14 cellular contexts compared by ENCODE assay signal in the genomic region with DNA sequence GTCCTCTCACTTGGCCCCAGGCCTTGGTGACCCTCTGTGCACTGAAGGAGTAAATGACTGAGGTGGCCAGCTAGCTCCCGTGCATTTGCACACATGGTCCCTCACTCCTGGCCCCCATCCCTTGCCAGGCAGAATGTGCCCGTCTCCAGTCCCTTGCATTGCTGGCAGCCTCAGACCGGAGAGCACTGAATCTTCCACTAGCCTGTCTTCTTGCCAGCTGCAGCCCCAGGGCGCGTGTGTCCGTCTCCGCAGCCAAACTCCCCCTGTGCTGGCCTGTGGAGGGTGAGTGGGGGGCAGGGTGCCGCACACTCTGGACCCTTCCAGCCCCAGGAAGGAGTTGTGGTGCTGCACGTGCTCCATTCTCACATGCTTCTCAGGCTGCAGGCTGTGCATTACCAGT. TPM values are rescaled to one million over a fixed set of nuclear protein-coding genes. Genes with fewer than 3 reads are reported as not detected.
DNase-seq lines count a peak whose midpoint lies in the region; ATAC-seq and TF ChIP-seq lines count a peak whose summit lies in the region.
"Had no signal": no experiment of that assay in that cellular context is flagged by ENCODE, and none has a peak within 500 bp of the region (broad histone marks: within the 10 kb centered on the region; RNA-seq: fewer than 3 reads in every experiment).

No MANE protein-coding gene starts in this region.

- no peak overlapping the region for H3K4ac ChIP-seq in mesenchymal stem cell (ENCODE audit: low read depth in 1 of 2, low read length in 2 of 2)

- H3K4me2 ChIP-seq in mesenchymal stem cell (ENCODE audit: low read length, poor library complexity, severe bottlenecking) = no peak overlapping the region

- H3K4me1 Mint-ChIP-seq in T-helper 1 cell treated with Interleukin-12 subunit alpha and Interleukin-12 subunit beta and Interleukin-4 antibody, amounts not matched to agents 30 μg/mL and 1 μg/mL, for 36 hours (ENCODE audit: low read depth) = peaks cover 85% of the 10 kb centered on the region
- peaks cover 98% of the 10 kb centered on the region for H3K4me1 Mint-ChIP-seq in CD8-positive, alpha-beta T cell (ENCODE audit: low read depth)
- peaks cover 96% of the 10 kb centered on the region for H3K4me1 Mint-ChIP-seq in activated CD4-positive, alpha-beta memory T cell treated with anti-CD3 and anti-CD28 coated beads for 36 hours (ENCODE audit: low read depth)
- peaks cover 38% of the 10 kb centered on the region for H3K4me1 Mint-ChIP-seq in osteocyte (ENCODE audit: unreplicated experiment)

- H4K8ac ChIP-seq in mesenchymal stem cell (ENCODE audit: low read length) = peak overlapping the region; percentile 7

- H3K36me3 Mint-ChIP-seq in T-helper 1 cell treated with Interleukin-12 subunit alpha and Interleukin-12 subunit beta and Interleukin-4 antibody, amounts not matched to agents 30 μg/mL and 1 μg/mL, for 36 hours (ENCODE audit: low read depth) = peaks cover 19% of the 10 kb centered on the region
- peaks cover 5% of the 10 kb centered on the region for H3K36me3 Mint-ChIP-seq in CD8-positive, alpha-beta T cell
- H3K36me3 Mint-ChIP-seq in activated CD4-positive, alpha-beta memory T cell treated with anti-CD3 and anti-CD28 coated beads for 36 hours = no peaks in the 10 kb centered on the region
- no peaks in the 10 kb centered on the region for H3K36me3 Mint-ChIP-seq in osteocyte (ENCODE audit: unreplicated experiment)

- DNase-seq in T-helper 1 cell = no peak
- no peak for DNase-seq in CD8-positive, alpha-beta T cell
- DNase-seq in activated CD4-positive, alpha-beta memory T cell treated with anti-CD3 and anti-CD28 coated beads for 36 hours = no peak
- no peak for DNase-seq in mesenchymal stem cell
- DNase-seq in NCI-H1048 (lab: John Stamatoyannopoulos, UW) = no peak
- DNase-seq in osteocyte (ENCODE audit: extremely low spot score, unreplicated experiment) = no peak
- DNase-seq: activated CD4-positive, CD25-positive, alpha-beta regulatory T cell had no signal

- CTCF ChIA-PET in CD8-positive, alpha-beta T cell (lab: Charles Lee) = interaction anchor here (1.0 to 2.5 kb wide), 8 partner anchors 7 to 95 kb away, joined by 4 to 14 read pairs (median 5); no protein-coding TSS in a partner anchor
- CTCF ChIA-PET in activated CD4-positive, alpha-beta memory T cell treated with anti-CD3 and anti-CD28 coated beads for 36 hours (lab: Charles Lee) = interaction anchor here (1.1 to 1.8 kb wide), 6 partner anchors 10 to 68 kb away, joined by 3 to 9 read pairs (median 5); no protein-coding TSS in a partner anchor

- H3K79me1 ChIP-seq in mesenchymal stem cell (replicated peaks; ENCODE audit: low read length, poor library complexity, severe bottlenecking) = peaks cover 61% of the 10 kb centered on the region

- H3K36me3 ChIP-seq in CD8-positive, alpha-beta T cell (ENCODE audit: insufficient read depth, low read length) = no peaks in the 10 kb centered on the region
- H3K36me3 ChIP-seq in mesenchymal stem cell (ENCODE audit: control insufficient read depth in 1 of 2, insufficient read depth in 2 of 2, low read depth in 1 of 2, low read length in 2 of 2) = no peaks in the 10 kb centered on the region
- H3K36me3 ChIP-seq: left lung, neutrophil, uterus had no signal

- peak overlapping the region; percentile 84 for H3K27ac Mint-ChIP-seq in T-helper 1 cell treated with Interleukin-12 subunit alpha and Interleukin-12 subunit beta and Interleukin-4 antibody, amounts not matched to agents 30 μg/mL and 1 μg/mL, for 36 hours
- peak overlapping the region; percentile 89 for H3K27ac Mint-ChIP-seq in CD8-positive, alpha-beta T cell
- H3K27ac Mint-ChIP-seq in activated CD4-positive, alpha-beta memory T cell treated with anti-CD3 and anti-CD28 coated beads for 36 hours = peak overlapping the region; percentile 81
- no peak overlapping the region for H3K27ac Mint-ChIP-seq in osteocyte (ENCODE audit: unreplicated experiment)
- H3K27ac Mint-ChIP-seq: IgD-negative memory B cell had no signal

- POLR2A ChIA-PET in CD8-positive, alpha-beta T cell (lab: Charles Lee) = interaction anchor here (1.0 to 7.1 kb wide), 4 partner anchors 11 to 25 kb away, joined by 3 to 52 read pairs (median 4); no protein-coding TSS in a partner anchor
- POLR2A ChIA-PET in activated CD4-positive, alpha-beta memory T cell treated with anti-CD3 and anti-CD28 coated beads for 36 hours (lab: Charles Lee) = interaction anchor here (1.0 to 3.3 kb wide), 6 partner anchors 10 to 35 kb away, joined by 3 to 25 read pairs (median 12); partner anchors contain the start of gene INPP4A

- no peak for TF ChIP-seq CTCF in CD8-positive, alpha-beta T cell (IDR thresholded peaks at IDR 0.05)
- TF ChIP-seq CTCF in osteocyte (IDR thresholded peaks at IDR 0.05) = no peak

- no peak overlapping the region for H3K18ac ChIP-seq in mesenchymal stem cell (ENCODE audit: low read depth in 1 of 2, low read length in 2 of 2)

- H3K27ac ChIP-seq in CD8-positive, alpha-beta T cell (ENCODE audit: low read depth, low read length) = no peak overlapping the region
- no peak overlapping the region for H3K27ac ChIP-seq in mesenchymal stem cell (ENCODE audit: low read length, poor library complexity, severe bottlenecking)
- H3K27ac ChIP-seq: left lung, uterus had no signal

- H2BK15ac ChIP-seq in mesenchymal stem cell (ENCODE audit: low read depth, poor library complexity, severe bottlenecking) = no peak overlapping the region

- no peak overlapping the region for H2BK12ac ChIP-seq in mesenchymal stem cell (ENCODE audit: low read length in 2 of 2)

- no peaks in the 10 kb centered on the region for H3K27me3 Mint-ChIP-seq in T-helper 1 cell treated with Interleukin-12 subunit alpha and Interleukin-12 subunit beta and Interleukin-4 antibody, amounts not matched to agents 30 μg/mL and 1 μg/mL, for 36 hours (ENCODE audit: low read depth)
- no peaks in the 10 kb centered on the region for H3K27me3 Mint-ChIP-seq in CD8-positive, alpha-beta T cell (ENCODE audit: low read depth)
- H3K27me3 Mint-ChIP-seq in activated CD4-positive, alpha-beta memory T cell treated with anti-CD3 and anti-CD28 coated beads for 36 hours = no peaks in the 10 kb centered on the region
- no peaks in the 10 kb centered on the region for H3K27me3 Mint-ChIP-seq in osteocyte (ENCODE audit: unreplicated experiment)
- H3K27me3 Mint-ChIP-seq: IgD-negative memory B cell had no signal

- no peak overlapping the region for H2BK5ac ChIP-seq in mesenchymal stem cell (ENCODE audit: low read depth, low read length, poor library complexity, severe bottlenecking)

- no peaks in the 10 kb centered on the region for H3K9me3 ChIP-seq in CD8-positive, alpha-beta T cell (ENCODE audit: low read length)
- H3K9me3 ChIP-seq in mesenchymal stem cell (ENCODE audit: control insufficient read depth, low read length) = no peaks in the 10 kb centered on the region
- H3K9me3 ChIP-seq: left lung, neutrophil, uterus had no signal

- no peak overlapping the region for H3K9ac ChIP-seq in mesenchymal stem cell (ENCODE audit: low read length)

- H2AK5ac ChIP-seq in mesenchymal stem cell (ENCODE audit: low read length, severe bottlenecking) = no peak overlapping the region

- no peak overlapping the region for H3K14ac ChIP-seq in mesenchymal stem cell (ENCODE audit: low read length in 2 of 2)

- no peak overlapping the region for H2BK120ac ChIP-seq in mesenchymal stem cell (ENCODE audit: low read depth, low read length)

- no peak for ATAC-seq in CD8-positive, alpha-beta T cell
- no peak for ATAC-seq in GM18873 (IDR thresholded peaks at IDR 0.05; ENCODE audit: low FRiP score, unreplicated experiment)

- no peak overlapping the region for H3K23ac ChIP-seq in mesenchymal stem cell (ENCODE audit: low read length in 2 of 2)

- no peak overlapping the region for H3K4me3 ChIP-seq in CD8-positive, alpha-beta T cell (ENCODE audit: low read depth, low read length)
- no peak overlapping the region for H3K4me3 ChIP-seq in mesenchymal stem cell (ENCODE audit: insufficient read depth in 1 of 2, low read depth in 1 of 2, low read length in 2 of 2)
- H3K4me3 ChIP-seq: left lung, uterus had no signal

- intact Hi-C loops in CD8-positive, alpha-beta T cell (cut with DNase I, micrococcal nuclease) = loop anchor here in 1 of 2 experiments (2.0 to 5.0 kb wide), 2 partner anchors 14 to 37 kb away; no protein-coding TSS in a partner anchor
- intact Hi-C loops in activated CD4-positive, alpha-beta memory T cell treated with anti-CD3 and anti-CD28 coated beads for 36 hours (cut with micrococcal nuclease) = no loop called here

- no peak overlapping the region for H2AFZ ChIP-seq in mesenchymal stem cell (ENCODE audit: low read depth, low read length)

- H3K4me1 ChIP-seq in CD8-positive, alpha-beta T cell (ENCODE audit: insufficient read depth, low read length) = peaks cover 99% of the 10 kb centered on the region
- H3K4me1 ChIP-seq in mesenchymal stem cell (ENCODE audit: control insufficient read depth, insufficient read depth, low read depth, low read length) = peaks cover 19% of the 10 kb centered on the region

- peak overlapping the region; percentile 8 for H4K91ac ChIP-seq in mesenchymal stem cell (ENCODE audit: low read length)

- 93% methylated on average over 9 of the region's 9 CpGs for WGBS in mesenchymal stem cell

- no peak overlapping the region for H3K4me3 Mint-ChIP-seq in T-helper 1 cell treated with Interleukin-12 subunit alpha and Interleukin-12 subunit beta and Interleukin-4 antibody, amounts not matched to agents 30 μg/mL and 1 μg/mL, for 36 hours
- peak overlapping the region; percentile 26 for H3K4me3 Mint-ChIP-seq in CD8-positive, alpha-beta T cell
- H3K4me3 Mint-ChIP-seq in activated CD4-positive, alpha-beta memory T cell treated with anti-CD3 and anti-CD28 coated beads for 36 hours = no peak overlapping the region
- no peak overlapping the region for H3K4me3 Mint-ChIP-seq in osteocyte (ENCODE audit: unreplicated experiment)

- H3K9me3 Mint-ChIP-seq in T-helper 1 cell treated with Interleukin-12 subunit alpha and Interleukin-12 subunit beta and Interleukin-4 antibody, amounts not matched to agents 30 μg/mL and 1 μg/mL, for 36 hours = no peaks in the 10 kb centered on the region
- no peaks in the 10 kb centered on the region for H3K9me3 Mint-ChIP-seq in CD8-positive, alpha-beta T cell
- H3K9me3 Mint-ChIP-seq in activated CD4-positive, alpha-beta memory T cell treated with anti-CD3 and anti-CD28 coated beads for 36 hours = no peaks in the 10 kb centered on the region
- H3K9me3 Mint-ChIP-seq in osteocyte (ENCODE audit: unreplicated experiment) = no peaks in the 10 kb centered on the region
- H3K9me3 Mint-ChIP-seq: activated T-helper 2 cell treated with anti-CD3 and anti-CD28 coated beads, Interferon-gamma antibody, Interleukin-2, Interleukin-4, amounts not matched to agents 10 μg/mL and 5 μg/mL and 100 μg/mL, durations not matched to agents 14 hours and 24 hours and 36 hours; IgD-negative memory B cell had no signal

- no peaks in the 10 kb centered on the region for H3K27me3 ChIP-seq in CD8-positive, alpha-beta T cell (ENCODE audit: insufficient read depth, low read length)
- peaks cover 0 to 2% of the 10 kb centered on the region in 2 experiments for H3K27me3 ChIP-seq in mesenchymal stem cell (ENCODE audit: control insufficient read depth in 1 of 2, insufficient read depth in 1 of 2, low read length in 2 of 2)
- H3K27me3 ChIP-seq: left lung, neutrophil, uterus had no signal

RNA-seq across cellular contexts. Expression of gene INPP4A, which starts 35.9 kb away (rescaled TPM):
- total RNA-seq in CD8-positive, alpha-beta T cell = 10 to 100 TPM; 60.3 to 67.5 TPM
- 10 to 100 TPM; 40.7 to 42.0 TPM for total RNA-seq in activated CD4-positive, alpha-beta memory T cell treated with anti-CD3 and anti-CD28 coated beads for 36 hours
- polyA plus RNA-seq in mesenchymal stem cell (2013, experiment 1 of 2) = 8.0 TPM
- 7.8 TPM for polyA plus RNA-seq in mesenchymal stem cell (2013, experiment 2 of 2)
- total RNA-seq in osteocyte = 31.4 and 31.5 TPM in 2 replicates
